In genomic region chr13:74346960-74347359, GRCh38 we compare ENCODE assay signal across 25 cellular contexts.
"Had no signal": no experiment of that assay in that cellular context is flagged by ENCODE, and none has a peak within 500 bp of the region (broad histone marks: within the 10 kb centered on the region; RNA-seq: fewer than 3 reads in every experiment).

No MANE protein-coding gene starts in this region.

- DNase-seq: activated CD4-positive, alpha-beta memory T cell treated with anti-CD3 and anti-CD28 coated beads, Interleukin-2, amount 10 ng/mL, durations not matched to agents 7 days and 5 days; activated CD4-positive, alpha-beta T cell treated with anti-CD3 and anti-CD28 coated beads, Interleukin-2, amount 10 ng/mL, durations not matched to agents 24 days and 14 days; activated effector memory CD4-positive, alpha-beta T cell treated with Interleukin-2 at 50 U/mL for 16 hours; activated naive CD4-positive, alpha-beta T cell treated with anti-CD3 and anti-CD28 coated beads for 36 hours; activated naive CD8-positive, alpha-beta T cell treated with anti-CD3 and anti-CD28 coated beads, Interleukin-2, amount 10 ng/mL, durations not matched to agents 7 days and 5 days; activated T-cell treated with anti-CD3 and anti-CD28 coated beads, Interleukin-2, amount 50 U/mL, for 72 hours; amniotic stem cell; cortex of kidney; head of caudate nucleus; hypothalamus; islet precursor cell; left colon; naive thymus-derived CD8-positive, alpha-beta T cell; ovary; spleen; stimulated activated CD4-positive, alpha-beta T cell treated with anti-CD3 and anti-CD28 coated beads, Interleukin-4, amount 100 ng/mL, for 1 hour; stimulated activated naive CD4-positive, alpha-beta T cell; testis; trophoblast cell; uterus had no signal

- H3K27ac Mint-ChIP-seq: activated CD4-positive, alpha-beta memory T cell treated with anti-CD3 and anti-CD28 coated beads, Interleukin-2, amount 10 ng/mL, durations not matched to agents 7 days and 5 days; activated CD4-positive, alpha-beta T cell treated with anti-CD3 and anti-CD28 coated beads, Interleukin-2, amount 10 ng/mL, durations not matched to agents 24 days and 14 days; activated naive CD4-positive, alpha-beta T cell treated with anti-CD3 and anti-CD28 coated beads for 36 hours; activated naive CD8-positive, alpha-beta T cell treated with anti-CD3 and anti-CD28 coated beads, Interleukin-2, amount 10 ng/mL, durations not matched to agents 7 days and 5 days; activated T-cell treated with anti-CD3 and anti-CD28 coated beads, Interleukin-2, amount 50 U/mL, for 72 hours; mesothelial cell of epicardium; naive thymus-derived CD8-positive, alpha-beta T cell had no signal

- H3K4me3 Mint-ChIP-seq: activated CD4-positive, alpha-beta memory T cell treated with anti-CD3 and anti-CD28 coated beads, Interleukin-2, amount 10 ng/mL, durations not matched to agents 7 days and 5 days; activated CD4-positive, alpha-beta T cell treated with anti-CD3 and anti-CD28 coated beads, Interleukin-2, amount 10 ng/mL, durations not matched to agents 24 days and 14 days; activated naive CD4-positive, alpha-beta T cell treated with anti-CD3 and anti-CD28 coated beads for 36 hours; activated naive CD8-positive, alpha-beta T cell treated with anti-CD3 and anti-CD28 coated beads, Interleukin-2, amount 10 ng/mL, durations not matched to agents 7 days and 5 days; activated T-cell treated with anti-CD3 and anti-CD28 coated beads, Interleukin-2, amount 50 U/mL, for 72 hours; mesothelial cell of epicardium; naive thymus-derived CD8-positive, alpha-beta T cell had no signal

- H3K4me3 ChIP-seq: gastroesophageal sphincter, ovary, prostate gland, spleen, testis, uterus had no signal

- ATAC-seq: activated CD4-positive, CD25-positive, alpha-beta regulatory T cell treated with anti-CD3 and anti-CD28 coated beads, Interleukin-2, amount 50 U/mL, for 24 hours; activated T-cell treated with anti-CD3 and anti-CD28 coated beads, Interleukin-2, amount 50 U/mL, for 72 hours; gastroesophageal sphincter; left colon; naive thymus-derived CD8-positive, alpha-beta T cell had no signal

- H3K27me3 Mint-ChIP-seq: activated CD4-positive, alpha-beta memory T cell treated with anti-CD3 and anti-CD28 coated beads, Interleukin-2, amount 10 ng/mL, durations not matched to agents 7 days and 5 days; activated naive CD8-positive, alpha-beta T cell treated with anti-CD3 and anti-CD28 coated beads, Interleukin-2, amount 10 ng/mL, durations not matched to agents 7 days and 5 days; naive thymus-derived CD8-positive, alpha-beta T cell had no signal

- H3K4me1 ChIP-seq: gastroesophageal sphincter, prostate gland, spleen, testis, uterus had no signal

- H3K27ac ChIP-seq: epithelial cell of prostate, gastroesophageal sphincter, ovary, prostate gland, spleen, testis, uterus had no signal

- H3K9me3 ChIP-seq: ovary, prostate gland, testis, uterus had no signal

- H3K4me1 Mint-ChIP-seq: activated CD4-positive, alpha-beta memory T cell treated with anti-CD3 and anti-CD28 coated beads, Interleukin-2, amount 10 ng/mL, durations not matched to agents 7 days and 5 days; activated CD4-positive, alpha-beta T cell treated with anti-CD3 and anti-CD28 coated beads, Interleukin-2, amount 10 ng/mL, durations not matched to agents 24 days and 14 days; mesothelial cell of epicardium had no signal

- H3K36me3 ChIP-seq: gastroesophageal sphincter, ovary, prostate gland, spleen, uterus had no signal

- H3K27me3 ChIP-seq: gastroesophageal sphincter, ovary, testis, uterus had no signal

- H3K36me3 Mint-ChIP-seq: mesothelial cell of epicardium had no signal
